In genomic region chr17:40419559-40420331, GRCh38 we compare ENCODE assay signal across 1 cellular context.
TF ChIP-seq lines count a peak whose summit lies in the region.

No MANE protein-coding gene starts in this region.

TF ChIP-seq in GM23338, 12 proteins besides CTCF, POLR2A, EP300 and RAD21 (continued from another document):
- no peak for TF ChIP-seq ZNF462 (CRISPR knock-in tag; IDR thresholded peaks at IDR 0.05)
